Comparison of ENCODE assay signal across 16 cellular contexts in genomic region chr10:28619465-28619864, GRCh38. TPM values are rescaled to one million over a fixed set of nuclear protein-coding genes. Genes with fewer than 3 reads are reported as not detected.
A peak's percentile ranks its signal among the peaks of the same experiment; 100 is the strongest.
DNase-seq lines count a peak whose midpoint lies in the region; ATAC-seq and TF ChIP-seq lines count a peak whose summit lies in the region.
"Had no signal": no experiment of that assay in that cellular context is flagged by ENCODE, and none has a peak within 500 bp of the region (broad histone marks: within the 10 kb centered on the region; RNA-seq: fewer than 3 reads in every experiment).

No MANE protein-coding gene starts in this region.

- no peak overlapping the region for H3K27ac Mint-ChIP-seq in Caco-2 (ENCODE audit: unreplicated experiment)

- H3K36me3 ChIP-seq in neutrophil (peaks cover 51% of the 10 kb centered on the region), Caco-2 (ENCODE audit: control insufficient read depth, insufficient read depth, low read length) (peaks cover 1% of the 10 kb centered on the region; the same call in 1 of the 2 replicates), OCI-LY7 (ENCODE audit: insufficient read depth, low read length) (peaks cover 79% of the 10 kb centered on the region)

- H2AFZ ChIP-seq in OCI-LY7 (ENCODE audit: low read length), result no peak overlapping the region
- H2AFZ ChIP-seq: GM23248 had no signal

- CTCF ChIA-PET in Caco-2 (lab: Charles Lee), result interaction anchor here (0.6 kb wide), 2 partner anchors 45 to 81 kb away, joined by 4 to 9 read pairs; no protein-coding TSS in a partner anchor
- CTCF ChIA-PET in OCI-LY7 (lab: Charles Lee; ENCODE audit: unreplicated experiment), result no interaction called here

- TF ChIP-seq CTCF in neutrophil (IDR thresholded peaks at IDR 0.05), result no peak
- no peak for TF ChIP-seq CTCF in Caco-2 (IDR thresholded peaks at IDR 0.05; ENCODE audit: insufficient read depth in 1 of 2, low read depth in 1 of 2, low read length in 1 of 2, severe bottlenecking in 1 of 2, unreplicated experiment in 1 of 2)
- no peak for TF ChIP-seq CTCF in OCI-LY7 (conservative IDR thresholded peaks at IDR 0.05; ENCODE audit: low read length)

- POLR2A ChIA-PET in Caco-2 (lab: Charles Lee) (interaction anchor here (0.7 kb wide), 1 partner anchor 71 kb away, joined by 8 read pairs; no protein-coding TSS in a partner anchor), OCI-LY7 (lab: Charles Lee) (interaction anchor here (0.6 to 2.9 kb wide), 4 partner anchors 9 to 864 kb away, joined by 3 to 16 read pairs (median 6); no protein-coding TSS in a partner anchor)

- H3K4me1 ChIP-seq in neutrophil (ENCODE audit: control insufficient read depth in 1 of 2, insufficient read depth in 1 of 2, low read depth in 1 of 2, low read length in 1 of 2) (peaks cover 42 to 50% of the 10 kb centered on the region in 2 experiments), Caco-2 (no peaks in the 10 kb centered on the region), OCI-LY7 (ENCODE audit: insufficient read depth, low read length, poor library complexity, severe bottlenecking) (no peaks in the 10 kb centered on the region)

- no peaks in the 10 kb centered on the region for H3K27me3 ChIP-seq in neutrophil
- no peaks in the 10 kb centered on the region for H3K27me3 ChIP-seq in Caco-2 (replicated peaks; ENCODE audit: control insufficient read depth, insufficient read depth, low read length)

- H3K27ac ChIP-seq in neutrophil (peak overlapping the region; percentile 86), OCI-LY7 (ENCODE audit: low read depth, low read length, poor library complexity, severe bottlenecking) (no peak overlapping the region)
- H3K27ac ChIP-seq: GM23248 had no signal

- no peak for ATAC-seq in activated CD4-positive, CD25-positive, alpha-beta regulatory T cell treated with anti-CD3 and anti-CD28 coated beads, Interleukin-2, amount 50 U/mL, for 24 hours
- ATAC-seq: GM12878, HCT116, HepG2 had no signal

- H3K27me3 Mint-ChIP-seq in Caco-2 (ENCODE audit: insufficient read depth, unreplicated experiment), result no peaks in the 10 kb centered on the region
- H3K27me3 Mint-ChIP-seq: CD8-positive, alpha-beta memory T cell had no signal

- BruUV-seq in Caco-2 (replicated peaks; lab: Mats Ljungman, UMichigan), result no TSS peak
- BruUV-seq in OCI-LY7 (replicated peaks; lab: Mats Ljungman, UMichigan), result no TSS peak

- H3K9me3 Mint-ChIP-seq in Caco-2 (ENCODE audit: unreplicated experiment), result no peaks in the 10 kb centered on the region
- H3K9me3 Mint-ChIP-seq: CD8-positive, alpha-beta memory T cell had no signal

- H3K9me3 ChIP-seq in neutrophil, result peaks cover 4% of the 10 kb centered on the region
- H3K9me3 ChIP-seq in Caco-2, result no peaks in the 10 kb centered on the region
- no peaks in the 10 kb centered on the region for H3K9me3 ChIP-seq in OCI-LY7 (ENCODE audit: low read length)

- H3K79me2 ChIP-seq in OCI-LY7 (ENCODE audit: insufficient read depth, low read depth, low read length), result no peaks in the 10 kb centered on the region; the same call in 1 of the 2 replicates

- DNase-seq in SKM-1 treated with dmso at 0.1 percent for 144 hours (lab: John Stamatoyannopoulos, UW; ENCODE audit: unreplicated experiment) (peak; percentile 1), SKM-1 (lab: John Stamatoyannopoulos, UW; ENCODE audit: unreplicated experiment) (no peak), CD1c-positive myeloid dendritic cell (ENCODE audit: extremely low spot score) (peak; percentile 70), NOMO-1 treated with DMSO at 0.1 percent for 48 hours (lab: John Stamatoyannopoulos, UW; ENCODE audit: unreplicated experiment) (peak; percentile 63), Caco-2 (no peak), OCI-LY7 (ENCODE audit: low spot score) (no peak)
- DNase-seq: ACHN; C1 segment of cervical spinal cord; CD8-positive, alpha-beta memory T cell; DMS 273 treated with DMSO at 0.1 percent for 48 hours; GM23248 had no signal

- H3K4me2 ChIP-seq in OCI-LY7 (ENCODE audit: low read length), result no peak overlapping the region

- intact Hi-C loops in Caco-2 (cut with micrococcal nuclease; ENCODE audit: unreplicated experiment), result no loop called here
- intact Hi-C loops in OCI-LY7 (cut with micrococcal nuclease; ENCODE audit: unreplicated experiment), result no loop called here

- H3K4me3 ChIP-seq in neutrophil (ENCODE audit: low read depth in 1 of 2, low read length in 1 of 2) (peak overlapping the region in 1 of 2 experiments; percentile 30), Caco-2 (ENCODE audit: low read depth, low read length) (no peak overlapping the region), OCI-LY7 (ENCODE audit: low read depth, low read length, poor library complexity, severe bottlenecking) (no peak overlapping the region)
- H3K4me3 ChIP-seq: GM12878, GM23248 had no signal

- no peaks in the 10 kb centered on the region for H3K4me1 Mint-ChIP-seq in Caco-2 (ENCODE audit: low read depth, unreplicated experiment)

- peaks cover 98% of the 10 kb centered on the region for H3K36me3 Mint-ChIP-seq in Caco-2 (ENCODE audit: insufficient read depth, unreplicated experiment)

- H4K20me1 ChIP-seq in OCI-LY7 (ENCODE audit: insufficient read depth, low read length), result peaks cover 5% of the 10 kb centered on the region; the same call in 1 of the 2 replicates

- H3K9me2 ChIP-seq in OCI-LY7 (ENCODE audit: insufficient read depth, low read length), result no peaks in the 10 kb centered on the region

- no peak overlapping the region for H3K4me3 Mint-ChIP-seq in Caco-2 (ENCODE audit: unreplicated experiment)
- H3K4me3 Mint-ChIP-seq: CD8-positive, alpha-beta memory T cell had no signal

RNA-seq across cellular contexts. Expression of gene BAMBI, which starts 57.9 kb away (rescaled TPM):
- total RNA-seq in Caco-2 (2022) (146 and 165 TPM in 2 replicates), OCI-LY7 (2022) (0.89 and 0.90 TPM in 2 replicates)
- 2.2 and 3.1 TPM in 2 replicates for total RNA-seq in OCI-LY7 (2014; rRNA removed; shearing (Covaris generic))

Comparison
In these comparisons a context has a peak if more than half of its experiments do, and no peak if none do; other contexts are left out.
1. DNase-seq: peak in SKM-1 treated with dmso at 0.1 percent for 144 hours (single experiment), CD1c-positive myeloid dendritic cell (single experiment) and NOMO-1 treated with DMSO at 0.1 percent for 48 hours (single experiment); none in SKM-1 (single experiment), Caco-2 (0 of 2) and OCI-LY7 (single experiment).
2. RNA of gene BAMBI, which starts 57.9 kb away (total RNA-seq): 146 to 165 TPM in Caco-2; 0.89 to 3.1 TPM in OCI-LY7; every median in the first group is over 10 times any median in the second.